In the genomic region with DNA sequence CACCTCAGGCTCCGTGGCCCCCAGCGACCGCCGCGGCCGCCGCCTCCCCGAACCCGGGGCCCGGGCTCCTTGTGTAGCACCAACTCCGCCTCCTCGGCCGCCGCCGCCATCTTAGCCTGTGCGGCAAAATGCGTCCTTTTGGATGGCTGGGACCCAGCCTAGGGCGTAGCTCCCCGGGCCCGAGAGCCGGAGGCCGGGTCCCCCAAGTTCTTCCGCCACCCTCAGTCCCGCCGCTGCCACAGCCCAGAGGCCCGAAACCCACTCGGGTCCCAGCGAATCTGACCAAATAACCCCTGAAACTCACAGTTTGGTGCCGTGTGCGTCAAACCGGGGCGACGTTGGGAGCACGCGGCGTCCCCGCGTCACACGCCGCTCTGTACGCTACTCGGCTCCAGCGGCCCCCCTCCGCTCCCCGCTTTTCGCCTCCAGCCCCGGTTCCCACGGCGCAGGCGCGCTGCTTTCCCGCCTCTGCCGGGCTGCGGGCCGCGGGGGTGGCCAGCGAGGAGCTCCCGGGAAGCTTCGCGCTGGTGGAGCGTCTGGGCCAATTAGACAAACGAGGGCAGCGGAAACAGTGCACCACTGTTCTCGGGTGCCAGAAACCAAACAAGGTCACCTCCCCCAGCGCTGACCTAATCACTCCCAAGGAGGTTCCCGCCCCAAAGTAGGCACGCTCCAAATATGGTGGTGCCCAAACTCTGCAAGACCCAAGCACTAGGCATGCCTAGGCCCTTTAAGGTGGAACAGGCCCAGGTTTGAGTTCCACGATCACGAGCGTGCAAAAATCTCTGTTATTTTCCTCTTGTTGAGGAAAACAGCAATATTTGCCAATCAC, we compare ENCODE assay signal across 1 cellular context.
A peak's percentile ranks its signal among the peaks of the same experiment; 100 is the strongest.
TF ChIP-seq lines count a peak whose summit lies in the region.

A gene (minus strand): TSS at position 350 of the 832 bp plus-strand sequence. CDS start 39,682 bp downstream, outside the sequence.

TF ChIP-seq in HepG2, 621 proteins besides CTCF, POLR2A, EP300 and RAD21 (continued from another document and continues in another):
- TF ChIP-seq, protein P1, sequence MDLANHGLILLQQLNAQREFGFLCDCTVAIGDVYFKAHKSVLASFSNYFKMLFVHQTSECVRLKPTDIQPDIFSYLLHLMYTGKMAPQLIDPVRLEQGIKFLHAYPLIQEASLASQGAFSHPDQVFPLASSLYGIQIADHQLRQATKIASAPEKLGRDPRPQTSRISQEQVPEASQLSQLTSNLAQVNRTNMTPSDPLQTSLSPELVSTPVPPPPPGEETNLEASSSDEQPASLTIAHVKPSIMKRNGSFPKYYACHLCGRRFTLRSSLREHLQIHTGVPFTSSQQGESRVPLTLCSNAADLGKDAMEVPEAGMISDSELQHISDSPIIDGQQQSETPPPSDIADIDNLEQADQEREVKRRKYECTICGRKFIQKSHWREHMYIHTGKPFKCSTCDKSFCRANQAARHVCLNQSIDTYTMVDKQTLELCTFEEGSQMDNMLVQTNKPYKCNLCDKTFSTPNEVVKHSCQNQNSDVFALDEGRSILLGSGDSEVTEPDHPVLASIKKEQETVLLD (CRISPR knock-in tag; IDR thresholded peaks at IDR 0.05; ENCODE audit: low read depth): peak; percentile 84
- no peak for TF ChIP-seq SMAD9 (CRISPR knock-in tag; IDR thresholded peaks at IDR 0.05)
- TF ChIP-seq, protein P2, sequence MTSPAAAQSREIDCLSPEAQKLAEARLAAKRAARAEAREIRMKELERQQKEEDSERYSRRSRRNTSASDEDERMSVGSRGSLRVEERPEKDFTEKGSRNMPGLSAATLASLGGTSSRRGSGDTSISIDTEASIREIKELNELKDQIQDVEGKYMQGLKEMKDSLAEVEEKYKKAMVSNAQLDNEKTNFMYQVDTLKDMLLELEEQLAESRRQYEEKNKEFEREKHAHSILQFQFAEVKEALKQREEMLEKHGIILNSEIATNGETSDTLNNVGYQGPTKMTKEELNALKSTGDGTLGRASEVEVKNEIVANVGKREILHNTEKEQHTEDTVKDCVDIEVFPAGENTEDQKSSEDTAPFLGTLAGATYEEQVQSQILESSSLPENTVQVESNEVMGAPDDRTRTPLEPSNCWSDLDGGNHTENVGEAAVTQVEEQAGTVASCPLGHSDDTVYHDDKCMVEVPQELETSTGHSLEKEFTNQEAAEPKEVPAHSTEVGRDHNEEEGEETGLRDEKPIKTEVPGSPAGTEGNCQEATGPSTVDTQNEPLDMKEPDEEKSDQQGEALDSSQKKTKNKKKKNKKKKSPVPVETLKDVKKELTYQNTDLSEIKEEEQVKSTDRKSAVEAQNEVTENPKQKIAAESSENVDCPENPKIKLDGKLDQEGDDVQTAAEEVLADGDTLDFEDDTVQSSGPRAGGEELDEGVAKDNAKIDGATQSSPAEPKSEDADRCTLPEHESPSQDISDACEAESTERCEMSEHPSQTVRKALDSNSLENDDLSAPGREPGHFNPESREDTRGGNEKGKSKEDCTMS (CRISPR knock-in tag; conservative IDR thresholded peaks at IDR 0.05): no peak
- TF ChIP-seq ZFP41 (CRISPR knock-in tag; IDR thresholded peaks at IDR 0.05; ENCODE audit: borderline replicate concordance): peak; percentile 67; the same call in 1 of the 2 replicates
- 0 out of 2 replicates have a peak, but pooled peaks have one; percentile 14 for TF ChIP-seq GABPA (IDR thresholded peaks at IDR 0.05; ENCODE audit: low read depth, low read length)
- peak; percentile 48 for TF ChIP-seq GABPA (CRISPR knock-in tag; IDR thresholded peaks at IDR 0.05; ENCODE audit: low read depth)
- TF ChIP-seq, protein P3, sequence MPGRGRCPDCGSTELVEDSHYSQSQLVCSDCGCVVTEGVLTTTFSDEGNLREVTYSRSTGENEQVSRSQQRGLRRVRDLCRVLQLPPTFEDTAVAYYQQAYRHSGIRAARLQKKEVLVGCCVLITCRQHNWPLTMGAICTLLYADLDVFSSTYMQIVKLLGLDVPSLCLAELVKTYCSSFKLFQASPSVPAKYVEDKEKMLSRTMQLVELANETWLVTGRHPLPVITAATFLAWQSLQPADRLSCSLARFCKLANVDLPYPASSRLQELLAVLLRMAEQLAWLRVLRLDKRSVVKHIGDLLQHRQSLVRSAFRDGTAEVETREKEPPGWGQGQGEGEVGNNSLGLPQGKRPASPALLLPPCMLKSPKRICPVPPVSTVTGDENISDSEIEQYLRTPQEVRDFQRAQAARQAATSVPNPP (CRISPR knock-in tag; IDR thresholded peaks at IDR 0.05): peak; percentile 97
- TF ChIP-seq, protein P4, sequence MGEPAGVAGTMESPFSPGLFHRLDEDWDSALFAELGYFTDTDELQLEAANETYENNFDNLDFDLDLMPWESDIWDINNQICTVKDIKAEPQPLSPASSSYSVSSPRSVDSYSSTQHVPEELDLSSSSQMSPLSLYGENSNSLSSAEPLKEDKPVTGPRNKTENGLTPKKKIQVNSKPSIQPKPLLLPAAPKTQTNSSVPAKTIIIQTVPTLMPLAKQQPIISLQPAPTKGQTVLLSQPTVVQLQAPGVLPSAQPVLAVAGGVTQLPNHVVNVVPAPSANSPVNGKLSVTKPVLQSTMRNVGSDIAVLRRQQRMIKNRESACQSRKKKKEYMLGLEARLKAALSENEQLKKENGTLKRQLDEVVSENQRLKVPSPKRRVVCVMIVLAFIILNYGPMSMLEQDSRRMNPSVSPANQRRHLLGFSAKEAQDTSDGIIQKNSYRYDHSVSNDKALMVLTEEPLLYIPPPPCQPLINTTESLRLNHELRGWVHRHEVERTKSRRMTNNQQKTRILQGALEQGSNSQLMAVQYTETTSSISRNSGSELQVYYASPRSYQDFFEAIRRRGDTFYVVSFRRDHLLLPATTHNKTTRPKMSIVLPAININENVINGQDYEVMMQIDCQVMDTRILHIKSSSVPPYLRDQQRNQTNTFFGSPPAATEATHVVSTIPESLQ (CRISPR knock-in tag; conservative IDR thresholded peaks at IDR 0.05): 0 out of 2 replicates have a peak, but pooled peaks have one; percentile 58
- peak; percentile 67; the same call in 1 of the 2 replicates for TF ChIP-seq SP4 (CRISPR knock-in tag; IDR thresholded peaks at IDR 0.05)
- TF ChIP-seq, protein P5, sequence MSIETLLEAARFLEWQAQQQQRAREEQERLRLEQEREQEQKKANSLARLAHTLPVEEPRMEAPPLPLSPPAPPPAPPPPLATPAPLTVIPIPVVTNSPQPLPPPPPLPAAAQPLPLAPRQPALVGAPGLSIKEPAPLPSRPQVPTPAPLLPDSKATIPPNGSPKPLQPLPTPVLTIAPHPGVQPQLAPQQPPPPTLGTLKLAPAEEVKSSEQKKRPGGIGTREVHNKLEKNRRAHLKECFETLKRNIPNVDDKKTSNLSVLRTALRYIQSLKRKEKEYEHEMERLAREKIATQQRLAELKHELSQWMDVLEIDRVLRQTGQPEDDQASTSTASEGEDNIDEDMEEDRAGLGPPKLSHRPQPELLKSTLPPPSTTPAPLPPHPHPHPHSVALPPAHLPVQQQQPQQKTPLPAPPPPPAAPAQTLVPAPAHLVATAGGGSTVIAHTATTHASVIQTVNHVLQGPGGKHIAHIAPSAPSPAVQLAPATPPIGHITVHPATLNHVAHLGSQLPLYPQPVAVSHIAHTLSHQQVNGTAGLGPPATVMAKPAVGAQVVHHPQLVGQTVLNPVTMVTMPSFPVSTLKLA (IDR thresholded peaks at IDR 0.05): no peak
- TF ChIP-seq ARNT (IDR thresholded peaks at IDR 0.05): no peak
- TF ChIP-seq SMAD3 (CRISPR knock-in tag; IDR thresholded peaks at IDR 0.05): no peak; the same call in 1 of the 2 replicates
- TF ChIP-seq, protein P6, sequence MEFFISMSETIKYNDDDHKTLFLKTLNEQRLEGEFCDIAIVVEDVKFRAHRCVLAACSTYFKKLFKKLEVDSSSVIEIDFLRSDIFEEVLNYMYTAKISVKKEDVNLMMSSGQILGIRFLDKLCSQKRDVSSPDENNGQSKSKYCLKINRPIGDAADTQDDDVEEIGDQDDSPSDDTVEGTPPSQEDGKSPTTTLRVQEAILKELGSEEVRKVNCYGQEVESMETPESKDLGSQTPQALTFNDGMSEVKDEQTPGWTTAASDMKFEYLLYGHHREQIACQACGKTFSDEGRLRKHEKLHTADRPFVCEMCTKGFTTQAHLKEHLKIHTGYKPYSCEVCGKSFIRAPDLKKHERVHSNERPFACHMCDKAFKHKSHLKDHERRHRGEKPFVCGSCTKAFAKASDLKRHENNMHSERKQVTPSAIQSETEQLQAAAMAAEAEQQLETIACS (CRISPR knock-in tag; IDR thresholded peaks at IDR 0.05): no peak
- peak; percentile 84 for TF ChIP-seq HIVEP1 (CRISPR knock-in tag; IDR thresholded peaks at IDR 0.05)
- TF ChIP-seq SMAD1 (CRISPR knock-in tag; IDR thresholded peaks at IDR 0.05; ENCODE audit: borderline replicate concordance, low read depth): peak; percentile 91; the same call in 1 of the 2 replicates
- TF ChIP-seq ZNF546 (CRISPR knock-in tag; conservative IDR thresholded peaks at IDR 0.05): 0 out of 2 replicates have a peak, but pooled peaks have one; percentile 74
- no peak for TF ChIP-seq ETV6 (CRISPR knock-in tag; conservative IDR thresholded peaks at IDR 0.05)
- no peak for TF ChIP-seq IKZF1 (IDR thresholded peaks at IDR 0.05)
- TF ChIP-seq ZNF883 (CRISPR knock-in tag; IDR thresholded peaks at IDR 0.05; ENCODE audit: not compliant biosample characterization): peak; percentile 98
- TF ChIP-seq, protein P7, sequence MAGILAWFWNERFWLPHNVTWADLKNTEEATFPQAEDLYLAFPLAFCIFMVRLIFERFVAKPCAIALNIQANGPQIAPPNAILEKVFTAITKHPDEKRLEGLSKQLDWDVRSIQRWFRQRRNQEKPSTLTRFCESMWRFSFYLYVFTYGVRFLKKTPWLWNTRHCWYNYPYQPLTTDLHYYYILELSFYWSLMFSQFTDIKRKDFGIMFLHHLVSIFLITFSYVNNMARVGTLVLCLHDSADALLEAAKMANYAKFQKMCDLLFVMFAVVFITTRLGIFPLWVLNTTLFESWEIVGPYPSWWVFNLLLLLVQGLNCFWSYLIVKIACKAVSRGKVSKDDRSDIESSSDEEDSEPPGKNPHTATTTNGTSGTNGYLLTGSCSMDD (CRISPR knock-in tag; IDR thresholded peaks at IDR 0.05): peak; percentile 80; the same call in 1 of the 2 replicates
- TF ChIP-seq, protein P8, sequence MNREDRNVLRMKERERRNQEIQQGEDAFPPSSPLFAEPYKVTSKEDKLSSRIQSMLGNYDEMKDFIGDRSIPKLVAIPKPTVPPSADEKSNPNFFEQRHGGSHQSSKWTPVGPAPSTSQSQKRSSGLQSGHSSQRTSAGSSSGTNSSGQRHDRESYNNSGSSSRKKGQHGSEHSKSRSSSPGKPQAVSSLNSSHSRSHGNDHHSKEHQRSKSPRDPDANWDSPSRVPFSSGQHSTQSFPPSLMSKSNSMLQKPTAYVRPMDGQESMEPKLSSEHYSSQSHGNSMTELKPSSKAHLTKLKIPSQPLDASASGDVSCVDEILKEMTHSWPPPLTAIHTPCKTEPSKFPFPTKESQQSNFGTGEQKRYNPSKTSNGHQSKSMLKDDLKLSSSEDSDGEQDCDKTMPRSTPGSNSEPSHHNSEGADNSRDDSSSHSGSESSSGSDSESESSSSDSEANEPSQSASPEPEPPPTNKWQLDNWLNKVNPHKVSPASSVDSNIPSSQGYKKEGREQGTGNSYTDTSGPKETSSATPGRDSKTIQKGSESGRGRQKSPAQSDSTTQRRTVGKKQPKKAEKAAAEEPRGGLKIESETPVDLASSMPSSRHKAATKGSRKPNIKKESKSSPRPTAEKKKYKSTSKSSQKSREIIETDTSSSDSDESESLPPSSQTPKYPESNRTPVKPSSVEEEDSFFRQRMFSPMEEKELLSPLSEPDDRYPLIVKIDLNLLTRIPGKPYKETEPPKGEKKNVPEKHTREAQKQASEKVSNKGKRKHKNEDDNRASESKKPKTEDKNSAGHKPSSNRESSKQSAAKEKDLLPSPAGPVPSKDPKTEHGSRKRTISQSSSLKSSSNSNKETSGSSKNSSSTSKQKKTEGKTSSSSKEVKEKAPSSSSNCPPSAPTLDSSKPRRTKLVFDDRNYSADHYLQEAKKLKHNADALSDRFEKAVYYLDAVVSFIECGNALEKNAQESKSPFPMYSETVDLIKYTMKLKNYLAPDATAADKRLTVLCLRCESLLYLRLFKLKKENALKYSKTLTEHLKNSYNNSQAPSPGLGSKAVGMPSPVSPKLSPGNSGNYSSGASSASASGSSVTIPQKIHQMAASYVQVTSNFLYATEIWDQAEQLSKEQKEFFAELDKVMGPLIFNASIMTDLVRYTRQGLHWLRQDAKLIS (CRISPR knock-in tag; IDR thresholded peaks at IDR 0.05): 0 out of 2 replicates have a peak, but pooled peaks have one; percentile 49
- peak; percentile 90 for TF ChIP-seq ZNF343 (CRISPR knock-in tag; IDR thresholded peaks at IDR 0.05)
- TF ChIP-seq ZNF792 (CRISPR knock-in tag; IDR thresholded peaks at IDR 0.05): peak; percentile 80
- no peak for TF ChIP-seq MATR3 (CRISPR knock-in tag; IDR thresholded peaks at IDR 0.05)
- TF ChIP-seq ZNF720 (CRISPR knock-in tag; IDR thresholded peaks at IDR 0.05): no peak
- TF ChIP-seq, protein P9, sequence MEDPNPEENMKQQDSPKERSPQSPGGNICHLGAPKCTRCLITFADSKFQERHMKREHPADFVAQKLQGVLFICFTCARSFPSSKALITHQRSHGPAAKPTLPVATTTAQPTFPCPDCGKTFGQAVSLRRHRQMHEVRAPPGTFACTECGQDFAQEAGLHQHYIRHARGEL (CRISPR knock-in tag; IDR thresholded peaks at IDR 0.05): no peak
- TF ChIP-seq SIN3A (IDR thresholded peaks at IDR 0.05; ENCODE audit: borderline replicate concordance, low read depth, low read length): peak; percentile 39; the same call in 1 of the 2 replicates
